Comparison of ENCODE assay signal across 11 cellular contexts in genomic region chr4:65089666-65090065, GRCh38.
DNase-seq lines count a peak whose midpoint lies in the region; ATAC-seq and TF ChIP-seq lines count a peak whose summit lies in the region.
"Had no signal": no experiment of that assay in that cellular context is flagged by ENCODE, and none has a peak within 500 bp of the region (broad histone marks: within the 10 kb centered on the region; RNA-seq: fewer than 3 reads in every experiment).

No MANE protein-coding gene starts in this region.

- peaks cover 8 to 22% of the 10 kb centered on the region in 2 donors for H3K9me3 Mint-ChIP-seq in natural killer cell
- H3K9me3 Mint-ChIP-seq: activated naive CD4-positive, alpha-beta T cell treated with anti-CD3 and anti-CD28 coated beads, Interleukin-2, amount 50 U/mL, for 24 hours had no signal

- H3K27me3 Mint-ChIP-seq in natural killer cell (ENCODE audit: low read depth in 2 of 2), result no peaks in the 10 kb centered on the region
- H3K27me3 Mint-ChIP-seq: activated naive CD4-positive, alpha-beta T cell treated with anti-CD3 and anti-CD28 coated beads, Interleukin-2, amount 50 U/mL, for 24 hours had no signal

- H3K4me3 ChIP-seq in LNCaP clone FGC (ENCODE audit: low read depth, low read length), result no peak overlapping the region

- H3K4me1 Mint-ChIP-seq in natural killer cell, result no peaks in the 10 kb centered on the region
- H3K4me1 Mint-ChIP-seq: activated naive CD4-positive, alpha-beta T cell treated with anti-CD3 and anti-CD28 coated beads, Interleukin-2, amount 50 U/mL, for 24 hours had no signal

- ATAC-seq in natural killer cell (no peak), GM21423 (IDR thresholded peaks at IDR 0.05; ENCODE audit: unreplicated experiment) (no peak)

- intact Hi-C loops in natural killer cell (cut with micrococcal nuclease) (no loop called here), posterior cingulate gyrus (cut with DNase I) (loop anchor here (10.0 kb wide), 1 partner anchor 55 kb away; no protein-coding TSS in a partner anchor)

- no peak overlapping the region for H3K27ac Mint-ChIP-seq in natural killer cell
- H3K27ac Mint-ChIP-seq: activated naive CD4-positive, alpha-beta T cell treated with anti-CD3 and anti-CD28 coated beads, Interleukin-2, amount 50 U/mL, for 24 hours had no signal

- DNase-seq in EL (peak; percentile 56), LNCaP clone FGC (ENCODE audit: low read depth) (peak; percentile 26), iris pigment epithelial cell (ENCODE audit: low read depth) (peak; percentile 10), natural killer cell (no peak), posterior cingulate gyrus (no peak)
- DNase-seq in activated CD8-positive, alpha-beta memory T cell treated with anti-CD3 and anti-CD28 coated beads for 24 hours, result no peak
- DNase-seq: activated CD4-positive, alpha-beta T cell treated with anti-CD3 and anti-CD28 coated beads for 1 hour; substantia nigra had no signal

- no peak overlapping the region for H3K4me3 Mint-ChIP-seq in natural killer cell
- H3K4me3 Mint-ChIP-seq: activated naive CD4-positive, alpha-beta T cell treated with anti-CD3 and anti-CD28 coated beads, Interleukin-2, amount 50 U/mL, for 24 hours had no signal

- H3K27ac ChIP-seq in VCaP, result no peak overlapping the region

- peaks cover 18% of the 10 kb centered on the region for H3K36me3 Mint-ChIP-seq in natural killer cell
- H3K36me3 Mint-ChIP-seq: activated naive CD4-positive, alpha-beta T cell treated with anti-CD3 and anti-CD28 coated beads, Interleukin-2, amount 50 U/mL, for 24 hours had no signal

- peak; percentile 49 for TF ChIP-seq CTCF in LNCaP clone FGC (IDR thresholded peaks at IDR 0.05; ENCODE audit: control insufficient read depth, extremely low read depth, insufficient read depth)
- TF ChIP-seq CTCF in VCaP (conservative IDR thresholded peaks at IDR 0.05), result peak; percentile 73
- no peak for TF ChIP-seq CTCF in natural killer cell (IDR thresholded peaks at IDR 0.05)

Comparison
In these comparisons a context has a peak if more than half of its experiments do, and no peak if none do; other contexts are left out.
1. DNase-seq: peak in EL (single experiment), LNCaP clone FGC (single experiment) and iris pigment epithelial cell (single experiment); none in activated CD8-positive, alpha-beta memory T cell treated with anti-CD3 and anti-CD28 coated beads for 24 hours (single experiment), natural killer cell (single experiment) and posterior cingulate gyrus (0 of 10).